In genomic region chr3:124108446-124108845, GRCh38 we compare ENCODE assay signal across 27 cellular contexts.
"Had no signal": no experiment of that assay in that cellular context is flagged by ENCODE, and none has a peak within 500 bp of the region (broad histone marks: within the 10 kb centered on the region; RNA-seq: fewer than 3 reads in every experiment).

No MANE protein-coding gene starts in this region.

- H3K36me3 ChIP-seq: neural progenitor cell, ovary, right lobe of liver, sigmoid colon, stomach, thoracic aorta, thyroid gland, tibial nerve, upper lobe of left lung, vagina had no signal

- H3K9me3 ChIP-seq: ovary, psoas muscle, right lobe of liver, sigmoid colon, stomach, thoracic aorta, thyroid gland, tibial nerve, upper lobe of left lung, vagina had no signal

- H3K27ac Mint-ChIP-seq: nephron; neural progenitor cell; progenitor cell of endocrine pancreas; stimulated activated effector memory CD8-positive, alpha-beta T cell treated with anti-CD3 and anti-CD28 coated beads, Interleukin-12 subunit alpha, Interleukin-12 subunit beta, amount 100 ng/mL, for 72 hours; stimulated activated naive B cell treated with anti-CD40 and anti-IgM and Interleukin-4, amounts not matched to agents 10 μg/mL and 1 μg/mL and 100 μg/mL, for 72 hours; stimulated activated naive CD8-positive, alpha-beta T cell treated with anti-CD3 and anti-CD28 coated beads, Interleukin-15, Interleukin-2, amounts not matched to agents 100 ng/mL and 50 ng/mL, for 24 hours had no signal

- H3K27me3 Mint-ChIP-seq: progenitor cell of endocrine pancreas had no signal

- H3K9me3 Mint-ChIP-seq: nephron; neural progenitor cell; stimulated activated effector memory CD8-positive, alpha-beta T cell treated with anti-CD3 and anti-CD28 coated beads, Interleukin-12 subunit alpha, Interleukin-12 subunit beta, amount 100 ng/mL, for 72 hours had no signal

- DNase-seq: occipital lobe; ovary; posterior cingulate gyrus; psoas muscle; right cardiac atrium; right lobe of liver; sigmoid colon; small intestine; stimulated activated CD4-positive, alpha-beta T cell treated with anti-CD3 and anti-CD28 coated beads, Interleukin-15, amount 100 ng/mL, for 24 hours; stimulated activated CD4-positive, alpha-beta T cell treated with anti-CD3 and anti-CD28 coated beads, Interleukin-2, amount 100 ng/mL, for 24 hours; stimulated activated CD4-positive, alpha-beta T cell treated with anti-CD3 and anti-CD28 coated beads, Interleukin-2, amount 100 ng/mL, for 48 hours; stimulated activated CD4-positive, alpha-beta T cell treated with anti-CD3 and anti-CD28 coated beads, Interleukin-4, amount 100 ng/mL, for 24 hours; stimulated activated naive B cell treated with anti-CD40 and anti-IgM and Interleukin-4, amounts not matched to agents 10 μg/mL and 1 μg/mL and 100 μg/mL, for 72 hours; stimulated activated naive CD4-positive, alpha-beta T cell treated with Interleukin-2 at 50 U/mL for 16 hours; stomach; thyroid gland; trophoblast cell; upper lobe of left lung had no signal

- ATAC-seq: right lobe of liver; stimulated activated effector memory CD8-positive, alpha-beta T cell treated with anti-CD3 and anti-CD28 coated beads, Interleukin-12 subunit alpha, Interleukin-12 subunit beta, amount 100 ng/mL, for 72 hours; stimulated activated naive B cell treated with anti-CD40 and anti-IgM and Interleukin-4, amounts not matched to agents 10 μg/mL and 1 μg/mL and 100 μg/mL, for 72 hours had no signal

- H3K36me3 Mint-ChIP-seq: neural progenitor cell; stimulated activated effector memory CD8-positive, alpha-beta T cell treated with anti-CD3 and anti-CD28 coated beads, Interleukin-12 subunit alpha, Interleukin-12 subunit beta, amount 100 ng/mL, for 72 hours; stimulated activated naive B cell treated with anti-CD40 and anti-IgM and Interleukin-4, amounts not matched to agents 10 μg/mL and 1 μg/mL and 100 μg/mL, for 72 hours had no signal

- H3K4me3 ChIP-seq: neural progenitor cell, ovary, psoas muscle, right lobe of liver, sigmoid colon, stomach, thoracic aorta, thyroid gland, tibial nerve, upper lobe of left lung, vagina had no signal

- H3K27ac ChIP-seq: neural progenitor cell, ovary, parathyroid adenoma, psoas muscle, right lobe of liver, stomach, thyroid gland, upper lobe of left lung, vagina had no signal

- H3K4me3 Mint-ChIP-seq: nephron; neural progenitor cell; stimulated activated effector memory CD8-positive, alpha-beta T cell treated with anti-CD3 and anti-CD28 coated beads, Interleukin-12 subunit alpha, Interleukin-12 subunit beta, amount 100 ng/mL, for 72 hours; stimulated activated naive B cell treated with anti-CD40 and anti-IgM and Interleukin-4, amounts not matched to agents 10 μg/mL and 1 μg/mL and 100 μg/mL, for 72 hours; stimulated activated naive CD8-positive, alpha-beta T cell treated with anti-CD3 and anti-CD28 coated beads, Interleukin-15, Interleukin-2, amounts not matched to agents 100 ng/mL and 50 ng/mL, for 24 hours had no signal

- H3K4me1 Mint-ChIP-seq: stimulated activated effector memory CD8-positive, alpha-beta T cell treated with anti-CD3 and anti-CD28 coated beads, Interleukin-12 subunit alpha, Interleukin-12 subunit beta, amount 100 ng/mL, for 72 hours; stimulated activated naive B cell treated with anti-CD40 and anti-IgM and Interleukin-4, amounts not matched to agents 10 μg/mL and 1 μg/mL and 100 μg/mL, for 72 hours had no signal

- H3K27me3 ChIP-seq: neural progenitor cell, ovary, right lobe of liver, sigmoid colon, stomach, thyroid gland, tibial nerve, upper lobe of left lung, vagina had no signal

- H3K4me1 ChIP-seq: neural progenitor cell, right lobe of liver, thyroid gland, upper lobe of left lung had no signal
